ENCODE assay signal across 18 cellular contexts in the genomic region with DNA sequence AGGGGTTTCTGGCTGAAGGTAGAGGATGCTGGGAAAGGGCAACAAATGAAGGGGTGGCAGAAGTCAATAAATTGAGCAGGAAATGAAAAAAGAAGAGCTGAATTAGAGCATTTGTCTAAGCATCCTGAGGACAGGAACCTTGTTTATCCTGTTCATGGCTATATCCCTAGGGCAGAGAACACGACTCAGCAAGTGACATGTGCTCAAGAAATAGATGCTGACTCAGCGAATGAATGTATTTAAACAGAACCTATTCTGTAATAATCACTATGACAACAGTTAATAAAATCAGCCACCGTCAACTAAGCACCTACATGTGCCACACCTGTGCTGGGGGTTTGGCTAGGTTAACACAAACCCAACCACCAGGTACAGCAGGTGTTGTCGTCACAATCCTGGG.
DNase-seq lines count a peak whose midpoint lies in the region; ATAC-seq, FAIRE-seq and TF ChIP-seq lines count a peak whose summit lies in the region.
"Had no signal": no experiment of that assay in that cellular context is flagged by ENCODE, and none has a peak within 500 bp of the region (broad histone marks: within the 10 kb centered on the region; RNA-seq: fewer than 3 reads in every experiment).

No MANE protein-coding gene starts in this region.

- H3K4me1 Mint-ChIP-seq in central memory CD8-positive, alpha-beta T cell = no peaks in the 10 kb centered on the region
- peaks cover 27% of the 10 kb centered on the region for H3K4me1 Mint-ChIP-seq in stimulated activated memory B cell treated with anti-CD40 and anti-IgM and Interleukin-4, amounts not matched to agents 10 μg/mL and 1 μg/mL and 100 μg/mL, for 72 hours

- peak overlapping the region; percentile 44 for H3K27ac Mint-ChIP-seq in central memory CD8-positive, alpha-beta T cell (ENCODE audit: low read depth)
- H3K27ac Mint-ChIP-seq in stimulated activated memory B cell treated with anti-CD40 and anti-IgM and Interleukin-4, amounts not matched to agents 10 μg/mL and 1 μg/mL and 100 μg/mL, for 72 hours = no peak overlapping the region
- H3K27ac Mint-ChIP-seq: B cell; CD8-positive, alpha-beta T cell had no signal

- H3K36me3 ChIP-seq in HepG2 (replicated peaks in 1 of 2; ENCODE audit: control insufficient read depth in 1 of 2, insufficient read depth in 2 of 2, low read length in 2 of 2) = no peaks in the 10 kb centered on the region
- no peaks in the 10 kb centered on the region for H3K36me3 ChIP-seq in right lobe of liver
- H3K36me3 ChIP-seq in esophagus (ENCODE audit: control insufficient read depth in 2 of 2, insufficient read depth in 2 of 2, low read length in 1 of 2) = no peaks in the 10 kb centered on the region
- H3K36me3 ChIP-seq: BLaER1 treated with 17β-estradiol and CSF1 and Interleukin-3, amounts not matched to agents 10 nM and 100 nM; HAP-1 had no signal

- no TSS peak for BruUV-seq in HepG2 (replicated peaks; lab: Mats Ljungman, UMichigan)

- H3K9me3 ChIP-seq in HepG2 (ENCODE audit: low read length) (no peaks in the 10 kb centered on the region), right lobe of liver (no peaks in the 10 kb centered on the region), esophagus (ENCODE audit: control insufficient read depth in 2 of 2, insufficient read depth in 1 of 2, low read depth in 1 of 2, low read length in 1 of 2) (no peaks in the 10 kb centered on the region)
- H3K9me3 ChIP-seq: BLaER1 treated with 17β-estradiol and CSF1 and Interleukin-3, amounts not matched to agents 10 nM and 100 nM; HAP-1 had no signal

- no peaks in the 10 kb centered on the region for H3K27me3 Mint-ChIP-seq in central memory CD8-positive, alpha-beta T cell
- H3K27me3 Mint-ChIP-seq in stimulated activated memory B cell treated with anti-CD40 and anti-IgM and Interleukin-4, amounts not matched to agents 10 μg/mL and 1 μg/mL and 100 μg/mL, for 72 hours = no peaks in the 10 kb centered on the region
- H3K27me3 Mint-ChIP-seq: B cell had no signal

- TF ChIP-seq EP300 in HepG2 (IDR thresholded peaks at IDR 0.05; ENCODE audit: low read depth in 2 of 2, low read length in 2 of 2) (no peak), HepG2 (CRISPR knock-in tag; IDR thresholded peaks at IDR 0.05; ENCODE audit: borderline replicate concordance) (no peak)

- no peak overlapping the region for H2AFZ ChIP-seq in HepG2 (ENCODE audit: low read length)

- H4K20me1 ChIP-seq in HepG2 (ENCODE audit: insufficient read depth, low read length) = no peaks in the 10 kb centered on the region
- H4K20me1 ChIP-seq: BLaER1 treated with 17β-estradiol and CSF1 and Interleukin-3, amounts not matched to agents 10 nM and 100 nM had no signal

- in situ Hi-C loops in HepG2 (cut with HindIII; ENCODE audit: extremely low pct_ligation_motif_present, low pct_unique_long_range_greater_than_20kb) = no loop called here

- no peaks in the 10 kb centered on the region for H3K79me2 ChIP-seq in HepG2 (ENCODE audit: insufficient read depth, low read length)

- no peaks in the 10 kb centered on the region for H3K9me3 Mint-ChIP-seq in central memory CD8-positive, alpha-beta T cell
- no peaks in the 10 kb centered on the region for H3K9me3 Mint-ChIP-seq in stimulated activated memory B cell treated with anti-CD40 and anti-IgM and Interleukin-4, amounts not matched to agents 10 μg/mL and 1 μg/mL and 100 μg/mL, for 72 hours
- H3K9me3 Mint-ChIP-seq: CD8-positive, alpha-beta T cell had no signal

- intact Hi-C loops in HepG2 (cut with micrococcal nuclease; ENCODE audit: unreplicated experiment) = no loop called here
- intact Hi-C loops in right lobe of liver (cut with DNase I) = no loop called here

- peaks cover 2% of the 10 kb centered on the region for H3K36me3 Mint-ChIP-seq in central memory CD8-positive, alpha-beta T cell (ENCODE audit: insufficient read depth)
- peaks cover 11% of the 10 kb centered on the region for H3K36me3 Mint-ChIP-seq in stimulated activated memory B cell treated with anti-CD40 and anti-IgM and Interleukin-4, amounts not matched to agents 10 μg/mL and 1 μg/mL and 100 μg/mL, for 72 hours
- H3K36me3 Mint-ChIP-seq: CD8-positive, alpha-beta T cell had no signal

- no peak overlapping the region for H3K9ac ChIP-seq in HepG2 (ENCODE audit: insufficient read depth, low read depth, low read length)
- H3K9ac ChIP-seq: BLaER1 treated with 17β-estradiol and CSF1 and Interleukin-3, amounts not matched to agents 10 nM and 100 nM had no signal

- H3K4me2 ChIP-seq in HepG2 (ENCODE audit: low read depth, low read length) = no peak overlapping the region
- H3K4me2 ChIP-seq: BLaER1 treated with 17β-estradiol and CSF1 and Interleukin-3, amounts not matched to agents 10 nM and 100 nM had no signal

- TF ChIP-seq CTCF in HepG2 (CRISPR knock-in tag; IDR thresholded peaks at IDR 0.05) (no peak), right lobe of liver (IDR thresholded peaks at IDR 0.05) (no peak)

- no peak overlapping the region for H3K4me3 ChIP-seq in HepG2 (replicated peaks in 1 of 3; ENCODE audit: insufficient read depth in 1 of 3, low read depth in 2 of 3, low read length in 3 of 3)
- no peak overlapping the region for H3K4me3 ChIP-seq in right lobe of liver
- no peak overlapping the region for H3K4me3 ChIP-seq in esophagus (ENCODE audit: low read depth in 1 of 2, low read length in 2 of 2)
- H3K4me3 ChIP-seq: BLaER1 treated with 17β-estradiol and CSF1 and Interleukin-3, amounts not matched to agents 10 nM and 100 nM; HAP-1 had no signal

- POLR2A ChIA-PET in HepG2 (lab: Yijun Ruan, JAX) = no interaction called here

- ATAC-seq in HepG2 = no peak
- ATAC-seq in right lobe of liver = no peak
- ATAC-seq in central memory CD8-positive, alpha-beta T cell (replicated peaks; ENCODE audit: extremely low read depth, poor library complexity, severe bottlenecking) = no peak
- no peak for ATAC-seq in stimulated activated memory B cell treated with anti-CD40 and anti-IgM and Interleukin-4, amounts not matched to agents 10 μg/mL and 1 μg/mL and 100 μg/mL, for 72 hours
- ATAC-seq: CD8-positive, alpha-beta T cell had no signal

- DNase-seq in HepG2 (ENCODE audit: low spot score) (no peak), right lobe of liver (no peak), NCI-H82 (lab: John Stamatoyannopoulos, UW) (no peak)
- DNase-seq in central memory CD8-positive, alpha-beta T cell (ENCODE audit: low spot score in 2 of 2) = no peak
- no peak for DNase-seq in activated CD4-positive, alpha-beta T cell treated with anti-CD3 and anti-CD28 coated beads for 4 hours
- DNase-seq in effector CD8-positive, alpha-beta T cell (lab: John Stamatoyannopoulos, UW) = no peak
- DNase-seq: 8988T; Calu3; CD8-positive, alpha-beta T cell; DMS79 treated with DMSO at 0.1 percent for 48 hours; GF-D8; GOT3 had no signal

- 87% methylated on average over 4 of the region's 4 CpGs for WGBS in HepG2 (ENCODE audit: low lambda C conversion rate)
- 82% methylated on average over 4 of the region's 4 CpGs for WGBS in right lobe of liver (ENCODE audit: insufficient coverage, low coverage, low lambda C conversion rate, missing lambda C conversion rate)
- 67 to 81% methylated on average over 4 of the region's 4 CpGs for WGBS in esophagus, 2 donors

- H3K27me3 ChIP-seq in HepG2 (ENCODE audit: control insufficient read depth in 1 of 2, insufficient read depth in 2 of 2, low read length in 2 of 2) (no peaks in the 10 kb centered on the region), right lobe of liver (no peaks in the 10 kb centered on the region), esophagus (ENCODE audit: control insufficient read depth in 1 of 2, insufficient read depth in 2 of 2, low read length in 2 of 2) (no peaks in the 10 kb centered on the region)
- H3K27me3 ChIP-seq: BLaER1 treated with 17β-estradiol and CSF1 and Interleukin-3, amounts not matched to agents 10 nM and 100 nM had no signal

- no peak for TF ChIP-seq RAD21 in HepG2 (CRISPR knock-in tag; IDR thresholded peaks at IDR 0.05)

- TF ChIP-seq POLR2A in HepG2 (IDR thresholded peaks at IDR 0.05; ENCODE audit: insufficient read depth in 1 of 2, low read depth in 2 of 2, low read length in 2 of 2) (no peak), right lobe of liver (IDR thresholded peaks at IDR 0.05) (no peak)

- no peak overlapping the region for H3K4me3 Mint-ChIP-seq in central memory CD8-positive, alpha-beta T cell
- no peak overlapping the region for H3K4me3 Mint-ChIP-seq in stimulated activated memory B cell treated with anti-CD40 and anti-IgM and Interleukin-4, amounts not matched to agents 10 μg/mL and 1 μg/mL and 100 μg/mL, for 72 hours
- H3K4me3 Mint-ChIP-seq: B cell; CD8-positive, alpha-beta T cell had no signal

- peaks cover 6% of the 10 kb centered on the region; the same call in 1 of the 2 replicates for H3K4me1 ChIP-seq in HepG2 (ENCODE audit: insufficient read depth, low read length)
- no peaks in the 10 kb centered on the region for H3K4me1 ChIP-seq in right lobe of liver
- peaks cover 0 to 10% of the 10 kb centered on the region in 2 donors for H3K4me1 ChIP-seq in esophagus (ENCODE audit: control insufficient read depth in 2 of 2, insufficient read depth in 2 of 2, low read length in 1 of 2)
- H3K4me1 ChIP-seq: HAP-1 had no signal

- no peak for FAIRE-seq in HepG2 (lab: Jason Lieb, UNC)
- FAIRE-seq: HTR-8/SVneo had no signal

- CTCF ChIA-PET in HepG2 (lab: Yijun Ruan, JAX; ENCODE audit: low intra/inter-chr PET ratio, low total read pairs) = no interaction called here

- H3K27ac ChIP-seq in HepG2 (ENCODE audit: extremely low read length, insufficient read depth, low read length) (no peak overlapping the region), right lobe of liver (no peak overlapping the region), esophagus (ENCODE audit: low read depth in 2 of 2, low read length in 1 of 2) (peak overlapping the region; percentile 59 to 62)
- H3K27ac ChIP-seq: BLaER1 treated with 17β-estradiol and CSF1 and Interleukin-3, amounts not matched to agents 10 nM and 100 nM had no signal

TF ChIP-seq in HepG2, 621 proteins besides CTCF, POLR2A, EP300 and RAD21:
- TF ChIP-seq PTBP1 (IDR thresholded peaks at IDR 0.05; ENCODE audit: low read depth, low read length, poor library complexity, severe bottlenecking) = no peak
- peak; percentile 99 for TF ChIP-seq MAFF (IDR thresholded peaks at IDR 0.05; ENCODE audit: low read depth, low read length)
- peak; percentile 98 to 99 for TF ChIP-seq MAFK (conservative IDR thresholded peaks at IDR 0.05 in 1 of 2, IDR thresholded peaks at IDR 0.05 in 1 of 2; ENCODE audit: low read length in 2 of 2)

Comparison
In these comparisons a context has a peak if more than half of its experiments do, and no peak if none do; other contexts are left out.
1. H3K27ac ChIP-seq: peak in esophagus (2 of 2); none in HepG2 (single experiment) and right lobe of liver (0 of 3).